In genomic region chr15:49456166-49456565, GRCh38 we compare ENCODE assay signal across 27 cellular contexts. TPM values are rescaled to one million over a fixed set of nuclear protein-coding genes. Genes with fewer than 3 reads are reported as not detected.
"Had no signal": no experiment of that assay in that cellular context is flagged by ENCODE, and none has a peak within 500 bp of the region (broad histone marks: within the 10 kb centered on the region; RNA-seq: fewer than 3 reads in every experiment).

No MANE protein-coding gene starts in this region.

- H3K27me3 ChIP-seq: MG63, Peyer's patch had no signal

- H3K4me3 ChIP-seq: MG63, Peyer's patch had no signal

- DNase-seq: activated CD4-positive, alpha-beta T cell treated with anti-CD3 and anti-CD28 coated beads, Interleukin-2, amount 10 ng/mL, durations not matched to agents 24 days and 14 days; activated CD4-positive, alpha-beta T cell treated with anti-CD3 and anti-CD28 coated beads, Interleukin-2, amount 50 U/mL, for 48 hours; activated CD8-positive, alpha-beta T cell treated with anti-CD3 and anti-CD28 coated beads, Interleukin-2, amount 10 ng/mL, durations not matched to agents 7 days and 5 days; activated gamma-delta T cell treated with Interleukin-2 at 50 U/mL for 16 hours; activated naive CD4-positive, alpha-beta T cell treated with anti-CD3 and anti-CD28 coated beads for 36 hours; activated T-cell treated with anti-CD3 and anti-CD28 coated beads for 4 hours; activated T-cell treated with anti-CD3 and anti-CD28 coated beads, Interleukin-2, amount 50 U/mL, for 4 hours; anterior cingulate cortex; caudate nucleus; Kasumi-1; KG1; MG63; NCI-H1048; NCI-H1105 treated with DMSO at 0.1 percent for 48 hours; NCI-H1436; NCI-H1694; NCI-H1930; NCI-H345; NCI-H524 treated with DMSO at 0.1 percent for 48 hours; PC-3; Peyer's patch; RPMI8226; SIG-M5; T1000; WERI-Rb-1 had no signal

- H3K4me1 ChIP-seq: Peyer's patch had no signal

- H3K9me3 ChIP-seq: MG63, Peyer's patch had no signal

- H3K27ac ChIP-seq: Peyer's patch, WERI-Rb-1 had no signal

- ATAC-seq: activated CD8-positive, alpha-beta T cell treated with anti-CD3 and anti-CD28 coated beads, Interleukin-2, amount 10 ng/mL, durations not matched to agents 7 days and 5 days; activated naive CD4-positive, alpha-beta T cell treated with anti-CD3 and anti-CD28 coated beads, Interleukin-2, amount 50 U/mL, for 72 hours; activated T-cell treated with anti-CD3 and anti-CD28 coated beads, Interleukin-2, amount 50 U/mL, for 4 hours; PC-3 had no signal

- H3K36me3 ChIP-seq: Peyer's patch, WERI-Rb-1 had no signal

RNA-seq across cellular contexts. Expression of gene FGF7, which starts 33.1 kb away (rescaled TPM):
- total RNA-seq: activated CD4-positive, alpha-beta T cell treated with anti-CD3 and anti-CD28 coated beads, Interleukin-2, amount 10 ng/mL, durations not matched to agents 24 days and 14 days; activated naive CD4-positive, alpha-beta T cell treated with anti-CD3 and anti-CD28 coated beads for 36 hours; activated naive CD4-positive, alpha-beta T cell treated with anti-CD3 and anti-CD28 coated beads, Interleukin-2, amount 50 U/mL, for 72 hours; activated T-helper 1 cell treated with anti-CD3 and anti-CD28 coated beads, Interleukin-12 subunit alpha, Interleukin-12 subunit beta, Interleukin-2, Interleukin-4 antibody, amounts not matched to agents 30 ng/mL and 10 ng/mL and 1 ng/mL, durations not matched to agents 14 hours and 24 hours and 36 hours; PC-3 had no signal
